ENCODE assay signal across 10 cellular contexts in the genomic region with DNA sequence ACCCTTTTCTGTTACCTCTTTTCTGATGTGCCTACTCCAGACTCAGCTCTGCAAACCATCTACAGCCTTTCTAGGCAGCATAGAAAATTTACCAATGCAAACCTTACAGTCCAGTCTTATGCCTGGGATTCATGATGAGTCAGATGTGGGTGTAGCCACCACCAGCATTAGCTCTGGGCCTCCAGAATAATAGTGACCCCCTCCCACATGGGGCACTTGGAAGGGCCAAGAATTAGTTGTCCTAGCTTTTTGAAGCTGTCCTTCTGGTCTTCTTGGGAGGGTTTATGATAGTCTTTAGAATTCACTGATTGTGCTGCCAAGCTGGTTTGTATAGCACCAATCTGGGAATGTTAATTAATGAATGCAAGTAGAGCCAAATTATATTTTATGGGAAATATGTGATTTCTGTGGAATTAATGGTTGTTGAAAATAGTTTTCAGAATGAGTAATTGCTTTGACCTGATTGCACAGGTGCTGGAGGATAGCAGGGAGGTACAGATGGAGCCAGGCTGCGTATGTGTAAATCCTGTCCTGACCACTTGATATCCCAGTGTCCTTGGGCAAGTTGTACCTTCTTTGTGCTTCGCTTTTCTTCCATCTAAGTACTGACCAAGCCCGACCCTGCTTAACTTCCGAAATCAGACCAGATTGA.
DNase-seq lines count a peak whose midpoint lies in the region; ATAC-seq and TF ChIP-seq lines count a peak whose summit lies in the region.
"Had no signal": no experiment of that assay in that cellular context is flagged by ENCODE, and none has a peak within 500 bp of the region (broad histone marks: within the 10 kb centered on the region; RNA-seq: fewer than 3 reads in every experiment).

No MANE protein-coding gene starts in this region.

- peak overlapping the region; percentile 58 to 76 for H3K27ac ChIP-seq in ascending aorta

- ATAC-seq in left ventricle myocardium superior = peak; percentile 6
- no peak for ATAC-seq in HG03135 (IDR thresholded peaks at IDR 0.05; ENCODE audit: unreplicated experiment)
- no peak for ATAC-seq in HG02588 (IDR thresholded peaks at IDR 0.05; ENCODE audit: unreplicated experiment)

- no peaks in the 10 kb centered on the region for H3K36me3 ChIP-seq in ascending aorta

- no peak for TF ChIP-seq CTCF in ascending aorta (IDR thresholded peaks at IDR 0.05)

- intact Hi-C loops in left ventricle myocardium superior (cut with micrococcal nuclease) = loop anchor here (5.0 kb wide), 1 partner anchor 96 kb away; the partner anchor contains the start of gene CPED1
- intact Hi-C loops in cardiac septum (cut with DNase I) = loop anchor here (5.0 kb wide), 1 partner anchor 226 kb away; the partner anchor contains the start of gene TSPAN12
- intact Hi-C loops in ascending aorta (cut with DNase I) = loop anchor here (1.0 to 5.0 kb wide), 2 partner anchors 133 to 226 kb away; partner anchors contain the start of genes ING3 and TSPAN12

- H3K27me3 ChIP-seq in ascending aorta = no peaks in the 10 kb centered on the region

- peaks cover 6 to 72% of the 10 kb centered on the region in 2 donors for H3K4me1 ChIP-seq in ascending aorta

- H3K4me3 ChIP-seq in ascending aorta = no peak overlapping the region

- DNase-seq in left ventricle myocardium superior (no peak), cardiac septum (ENCODE audit: low spot score) (no peak), ascending aorta (ENCODE audit: low spot score in 2 of 2) (no peak), iris pigment epithelial cell (ENCODE audit: low read depth) (peak; percentile 85), hippocampal formation (lab: John Stamatoyannopoulos, UW) (no peak), 8988T (no peak)
- DNase-seq: AML-193, NCI-H187 had no signal

- H3K9me3 ChIP-seq in ascending aorta = no peaks in the 10 kb centered on the region
